17 cellular contexts compared by ENCODE assay signal in genomic region chr6:128351255-128351514, GRCh38.
A peak's percentile ranks its signal among the peaks of the same experiment; 100 is the strongest.
DNase-seq lines count a peak whose midpoint lies in the region; TF ChIP-seq lines count a peak whose summit lies in the region.
"Had no signal": no experiment of that assay in that cellular context is flagged by ENCODE, and none has a peak within 500 bp of the region (broad histone marks: within the 10 kb centered on the region; RNA-seq: fewer than 3 reads in every experiment).

No MANE protein-coding gene starts in this region.

- TF ChIP-seq CTCF in cardiac muscle cell (IDR thresholded peaks at IDR 0.05; ENCODE audit: low read depth, low read length) (no peak), chondrocyte (IDR thresholded peaks at IDR 0.05) (no peak)

- H3K9me3 ChIP-seq in cardiac muscle cell (ENCODE audit: low read depth), result no peaks in the 10 kb centered on the region
- no peaks in the 10 kb centered on the region for H3K9me3 ChIP-seq in mesodermal cell (ENCODE audit: control insufficient read depth, low read length)

- intact Hi-C loops in cardiac septum (cut with DNase I), result no loop called here
- intact Hi-C loops in activated T-helper 2 cell treated with anti-CD3 and anti-CD28 coated beads, Interferon-gamma antibody, Interleukin-2, Interleukin-4, amounts not matched to agents 10 μg/mL and 5 μg/mL and 100 μg/mL, durations not matched to agents 14 hours and 24 hours and 36 hours (cut with micrococcal nuclease), result no loop called here

- DNase-seq in cardiac muscle cell (ENCODE audit: low read depth in 1 of 2, low spot score in 1 of 2) (no peak), cardiac septum (ENCODE audit: low spot score) (no peak), chondrocyte (ENCODE audit: low spot score) (no peak), NCI-H1436 treated with DMSO at 0.1 percent for 48 hours (lab: John Stamatoyannopoulos, UW) (no peak), NCI-H1417 treated with DMSO at 0.1 percent for 48 hours (lab: John Stamatoyannopoulos, UW) (no peak)
- no peak for DNase-seq in activated T-helper 2 cell treated with anti-CD3 and anti-CD28 coated beads, Interferon-gamma antibody, Interleukin-2, Interleukin-4, amounts not matched to agents 10 μg/mL and 5 μg/mL and 100 μg/mL, durations not matched to agents 14 hours and 24 hours and 36 hours (ENCODE audit: low spot score)
- DNase-seq: C1 segment of cervical spinal cord, DMS 273 treated with DMSO at 0.1 percent for 48 hours, GF-D8, GOT3, MV-4-11, NCI-H1436, NCI-H2081, NCI-H748 treated with DMSO at 0.1 percent for 48 hours had no signal

- H3K4me3 Mint-ChIP-seq in chondrocyte (ENCODE audit: unreplicated experiment), result no peak overlapping the region
- H3K4me3 Mint-ChIP-seq in activated T-helper 2 cell treated with anti-CD3 and anti-CD28 coated beads, Interferon-gamma antibody, Interleukin-2, Interleukin-4, amounts not matched to agents 10 μg/mL and 5 μg/mL and 100 μg/mL, durations not matched to agents 14 hours and 24 hours and 36 hours (ENCODE audit: low read depth), result no peak overlapping the region

- peaks cover 18% of the 10 kb centered on the region for H3K4me1 ChIP-seq in cardiac muscle cell (ENCODE audit: low read depth)
- no peaks in the 10 kb centered on the region for H3K4me1 ChIP-seq in mesodermal cell (ENCODE audit: control insufficient read depth, insufficient read depth, low read length, poor library complexity, severe bottlenecking)

- no peaks in the 10 kb centered on the region for H3K27me3 ChIP-seq in cardiac muscle cell

- H3K4me3 ChIP-seq in cardiac muscle cell (no peak overlapping the region), mesodermal cell (ENCODE audit: extremely low read depth, insufficient read depth, low read length, poor library complexity, severe bottlenecking) (no peak overlapping the region)
- H3K4me3 ChIP-seq: K562, PC-9 had no signal

- H3K4me1 Mint-ChIP-seq in chondrocyte (ENCODE audit: low read depth), result peaks cover 22% of the 10 kb centered on the region
- no peaks in the 10 kb centered on the region for H3K4me1 Mint-ChIP-seq in activated T-helper 2 cell treated with anti-CD3 and anti-CD28 coated beads, Interferon-gamma antibody, Interleukin-2, Interleukin-4, amounts not matched to agents 10 μg/mL and 5 μg/mL and 100 μg/mL, durations not matched to agents 14 hours and 24 hours and 36 hours (ENCODE audit: low read depth)

- H3K36me3 ChIP-seq in cardiac muscle cell (no peaks in the 10 kb centered on the region), mesodermal cell (ENCODE audit: control insufficient read depth, insufficient read depth, low read length) (no peaks in the 10 kb centered on the region)

- peak overlapping the region; percentile 45 for H3K27ac ChIP-seq in cardiac muscle cell
- H3K27ac ChIP-seq in mesodermal cell (ENCODE audit: low read depth, low read length, severe bottlenecking), result peak overlapping the region; percentile 51
- H3K27ac ChIP-seq: PC-9 had no signal

- no CpG with 5 or more reads among the region's 2 CpGs for WGBS in mesodermal cell (ENCODE audit: insufficient coverage in 2 of 2), 2 experiments

- H3K27ac Mint-ChIP-seq in chondrocyte (ENCODE audit: unreplicated experiment), result peak overlapping the region; percentile 75
- H3K27ac Mint-ChIP-seq in activated T-helper 2 cell treated with anti-CD3 and anti-CD28 coated beads, Interferon-gamma antibody, Interleukin-2, Interleukin-4, amounts not matched to agents 10 μg/mL and 5 μg/mL and 100 μg/mL, durations not matched to agents 14 hours and 24 hours and 36 hours, result no peak overlapping the region

- H3K36me3 Mint-ChIP-seq in chondrocyte (ENCODE audit: low read depth), result no peaks in the 10 kb centered on the region
- no peaks in the 10 kb centered on the region for H3K36me3 Mint-ChIP-seq in activated T-helper 2 cell treated with anti-CD3 and anti-CD28 coated beads, Interferon-gamma antibody, Interleukin-2, Interleukin-4, amounts not matched to agents 10 μg/mL and 5 μg/mL and 100 μg/mL, durations not matched to agents 14 hours and 24 hours and 36 hours (ENCODE audit: low read depth)

- H3K27me3 Mint-ChIP-seq in chondrocyte (ENCODE audit: low read depth), result no peaks in the 10 kb centered on the region
- H3K27me3 Mint-ChIP-seq in activated T-helper 2 cell treated with anti-CD3 and anti-CD28 coated beads, Interferon-gamma antibody, Interleukin-2, Interleukin-4, amounts not matched to agents 10 μg/mL and 5 μg/mL and 100 μg/mL, durations not matched to agents 14 hours and 24 hours and 36 hours (ENCODE audit: low read depth), result peaks cover 6% of the 10 kb centered on the region

- H3K9me3 Mint-ChIP-seq in chondrocyte (ENCODE audit: low read depth), result no peaks in the 10 kb centered on the region
- no peaks in the 10 kb centered on the region for H3K9me3 Mint-ChIP-seq in activated T-helper 2 cell treated with anti-CD3 and anti-CD28 coated beads, Interferon-gamma antibody, Interleukin-2, Interleukin-4, amounts not matched to agents 10 μg/mL and 5 μg/mL and 100 μg/mL, durations not matched to agents 14 hours and 24 hours and 36 hours
